8 cellular contexts compared by ENCODE assay signal in the genomic region with DNA sequence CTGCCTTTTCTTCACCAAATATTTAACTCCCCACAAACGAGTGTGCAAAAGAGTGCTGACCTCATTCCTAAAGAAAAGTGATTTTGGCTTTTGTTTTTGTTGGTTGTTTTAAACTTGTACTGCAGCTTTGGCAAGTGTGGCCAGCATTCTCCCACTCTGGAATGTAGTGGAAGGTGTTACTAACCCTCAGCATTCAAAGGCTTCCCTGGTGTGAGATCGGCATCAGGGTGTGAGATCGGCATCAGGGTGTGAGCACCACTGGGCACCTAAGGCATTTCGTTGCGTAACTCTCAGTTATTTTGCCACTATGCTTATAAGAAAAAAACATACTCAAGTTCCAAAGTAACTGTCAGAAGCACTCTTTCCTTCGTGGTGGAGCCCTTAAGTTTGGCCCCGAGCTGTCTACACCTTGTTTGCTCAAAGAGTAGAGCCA. TPM values are rescaled to one million over a fixed set of nuclear protein-coding genes. Genes with fewer than 3 reads are reported as not detected.
A peak's percentile ranks its signal among the peaks of the same experiment; 100 is the strongest.
DNase-seq lines count a peak whose midpoint lies in the region; ATAC-seq, FAIRE-seq and TF ChIP-seq lines count a peak whose summit lies in the region.

No MANE protein-coding gene starts in this region.

- peak; percentile 35 for ATAC-seq in lung (ENCODE audit: insufficient read depth, low FRiP score)

- DNase-seq in bronchial epithelial cell (ENCODE audit: low read depth) (peak; percentile 80), lung (ENCODE audit: low spot score) (peak; percentile 44), vagina (ENCODE audit: extremely low spot score in 2 of 2) (no peak), NCI-H2029 treated with DMSO at 0.1 percent for 48 hours (lab: John Stamatoyannopoulos, UW) (no peak), RKO (ENCODE audit: low spot score) (no peak), CD1c-positive myeloid dendritic cell (ENCODE audit: extremely low spot score) (no peak)

- H3K27me3 ChIP-seq in bronchial epithelial cell (ENCODE audit: control insufficient read depth, insufficient read depth, low read length) (no peaks in the 10 kb centered on the region), lung (ENCODE audit: control insufficient read depth, insufficient read depth) (no peaks in the 10 kb centered on the region), vagina (no peaks in the 10 kb centered on the region)

- no peak for TF ChIP-seq CTCF in 22Rv1 (IDR thresholded peaks at IDR 0.05)
- no peak for TF ChIP-seq CTCF in HEK293 (tag by site-specific recombination; IDR thresholded peaks at IDR 0.05)
- no peak for TF ChIP-seq CTCF in bronchial epithelial cell (IDR thresholded peaks at IDR 0.05; ENCODE audit: insufficient read depth, low read length, severe bottlenecking)
- TF ChIP-seq CTCF in lung (IDR thresholded peaks at IDR 0.05; ENCODE audit: control extremely low read depth, extremely low read depth), result no peak
- no peak for TF ChIP-seq CTCF in vagina (IDR thresholded peaks at IDR 0.05)

- 13 to 20% methylated on average over 7 of the region's 7 CpGs for WGBS in lung, 2 donors

- peak; percentile 62 for FAIRE-seq in bronchial epithelial cell (lab: Jason Lieb, UNC)

- peak overlapping the region; percentile 51 for H3K4me3 ChIP-seq in HEK293 (ENCODE audit: low read depth, low read length)
- peak overlapping the region; percentile 50 for H3K4me3 ChIP-seq in bronchial epithelial cell (ENCODE audit: low read depth, low read length)
- peak overlapping the region; percentile 82 for H3K4me3 ChIP-seq in lung
- peak overlapping the region; percentile 56 to 71 for H3K4me3 ChIP-seq in vagina

- no peak for TF ChIP-seq POLR2A in vagina (IDR thresholded peaks at IDR 0.05)

- H3K36me3 ChIP-seq in HEK293 (ENCODE audit: control insufficient read depth in 2 of 2, insufficient read depth in 1 of 2, low read length in 2 of 2) (no peaks in the 10 kb centered on the region), bronchial epithelial cell (ENCODE audit: control insufficient read depth, insufficient read depth, low read length) (no peaks in the 10 kb centered on the region), lung (ENCODE audit: control insufficient read depth in 2 of 2, insufficient read depth in 2 of 2, low read length in 2 of 2) (no peaks in the 10 kb centered on the region), vagina (no peaks in the 10 kb centered on the region)

- H3K27ac ChIP-seq in 22Rv1 (peak overlapping the region; percentile 51), HEK293 (ENCODE audit: extremely low read depth, low read depth, low read length) (peak overlapping the region; percentile 78), lung (ENCODE audit: low read depth in 1 of 2, low read length in 1 of 2) (peak overlapping the region; percentile 64 to 91), vagina (peak overlapping the region; percentile 91)

- intact Hi-C loops in vagina (cut with DNase I), result loop anchor here (5.0 kb wide), 1 partner anchor 92 kb away; a partner anchor contains a TSS

- POLR2A ChIA-PET in HEK293 (lab: Yijun Ruan, JAX), result interaction anchor here (0.9 kb wide), 1 partner anchor 8 kb away, joined by 3 read pairs; no protein-coding TSS in a partner anchor

- H3K9me3 ChIP-seq in HEK293 (ENCODE audit: control insufficient read depth, insufficient read depth, low read depth, low read length) (no peaks in the 10 kb centered on the region), lung (ENCODE audit: control insufficient read depth in 2 of 2, insufficient read depth in 1 of 2, low read length in 1 of 2) (no peaks in the 10 kb centered on the region), vagina (no peaks in the 10 kb centered on the region)

- H3K4me1 ChIP-seq in HEK293 (ENCODE audit: control insufficient read depth, insufficient read depth, low read length) (no peaks in the 10 kb centered on the region), lung (ENCODE audit: control insufficient read depth in 2 of 2, insufficient read depth in 2 of 2, low read length in 2 of 2) (peaks cover 0 to 5% of the 10 kb centered on the region in 2 donors), vagina (peaks cover 44% of the 10 kb centered on the region)

- CTCF ChIA-PET in HEK293 (lab: Yijun Ruan, JAX), result interaction anchor here (0.6 to 0.9 kb wide), 2 partner anchors 9 to 31 kb away, joined by 3 read pairs; no protein-coding TSS in a partner anchor

TF ChIP-seq in HEK293, 187 proteins besides CTCF, POLR2A, EP300 and RAD21:
- TF ChIP-seq KLF9 (tag by site-specific recombination; IDR thresholded peaks at IDR 0.05; ENCODE audit: low read depth) (no peak), PRDM1 (tag by site-specific recombination; IDR thresholded peaks at IDR 0.05) (peak; percentile 70; the same call in 1 of the 2 replicates)

RNA-seq across cellular contexts. Expression of a gene that starts 1.7 kb away (rescaled TPM):
- total RNA-seq in bronchial epithelial cell, result 8.1 and 14.5 TPM in 2 replicates
- total RNA-seq in lung, result 100 to 1,000 TPM in 1 of 2 donors, 10 to 100 TPM in 1; 66.1 to 488 TPM
- 10 to 100 TPM; 25.2 to 76.7 TPM for polyA plus RNA-seq in lung
- 226 TPM for total RNA-seq in vagina

Comparison
In these comparisons a context has a peak if more than half of its experiments do, and no peak if none do; other contexts are left out.
1. DNase-seq: peak in bronchial epithelial cell (single experiment) and lung (single experiment); none in vagina (0 of 2), NCI-H2029 treated with DMSO at 0.1 percent for 48 hours (single experiment), RKO (single experiment) and CD1c-positive myeloid dendritic cell (single experiment).
2. Peak in every context shown above with its lines, with median percentiles within 50 percentile points of each other: H3K27ac ChIP-seq and H3K4me3 ChIP-seq.